In the genomic region with DNA sequence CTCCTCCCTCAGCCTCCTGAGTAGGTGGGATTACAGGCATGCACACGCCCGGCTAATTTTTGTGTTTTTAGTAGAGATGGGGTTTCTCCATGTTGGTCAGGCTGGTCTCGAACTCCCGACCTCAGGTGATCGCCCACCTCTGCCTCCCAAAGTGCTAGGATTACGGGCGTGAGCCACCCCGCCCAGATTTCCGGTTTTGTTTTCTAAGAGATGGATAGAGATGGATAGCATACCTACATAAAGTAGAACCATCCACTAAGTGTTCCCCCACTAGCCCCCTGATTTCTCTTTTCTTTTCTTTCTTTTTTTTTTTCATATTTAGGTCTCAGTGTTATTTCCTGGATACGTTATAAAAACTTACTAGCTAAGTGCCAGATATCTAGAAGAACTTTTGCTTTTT, we compare ENCODE assay signal across 2 cellular contexts.
TF ChIP-seq lines count a peak whose summit lies in the region.

No MANE protein-coding gene starts in this region.

TF ChIP-seq in SK-N-SH, 30 proteins besides CTCF, POLR2A, EP300 and RAD21 (continued from another document):
- TF ChIP-seq ZBTB33 (IDR thresholded peaks at IDR 0.05; ENCODE audit: borderline replicate concordance, low read depth) (no peak), MEF2A (IDR thresholded peaks at IDR 0.05; ENCODE audit: borderline replicate concordance, low read depth) (no peak), SMC3 (IDR thresholded peaks at IDR 0.05; ENCODE audit: low read depth, low read length) (no peak), FOSL2 (IDR thresholded peaks at IDR 0.05; ENCODE audit: borderline replicate concordance, low read depth) (no peak), USF1 (IDR thresholded peaks at IDR 0.05; ENCODE audit: borderline replicate concordance, low read depth) (no peak), NRF1 (IDR thresholded peaks at IDR 0.05; ENCODE audit: low read depth, low read length) (no peak), NFIC (IDR thresholded peaks at IDR 0.05; ENCODE audit: borderline replicate concordance) (no peak), REST (IDR thresholded peaks at IDR 0.05; ENCODE audit: low read depth, low read length) (no peak), EZH2phosphoT487 (IDR thresholded peaks at IDR 0.05; ENCODE audit: borderline replicate concordance, low read depth) (no peak), FOXM1 (IDR thresholded peaks at IDR 0.05; ENCODE audit: low read depth) (no peak), ELF1 (IDR thresholded peaks at IDR 0.05) (no peak)

TF ChIP-seq in SK-N-SH treated with all-trans-retinoic acid at 6 μM for 48 hours, 23 proteins besides CTCF, POLR2A, EP300 and RAD21 (continued from another document):
- TF ChIP-seq, protein P1, sequence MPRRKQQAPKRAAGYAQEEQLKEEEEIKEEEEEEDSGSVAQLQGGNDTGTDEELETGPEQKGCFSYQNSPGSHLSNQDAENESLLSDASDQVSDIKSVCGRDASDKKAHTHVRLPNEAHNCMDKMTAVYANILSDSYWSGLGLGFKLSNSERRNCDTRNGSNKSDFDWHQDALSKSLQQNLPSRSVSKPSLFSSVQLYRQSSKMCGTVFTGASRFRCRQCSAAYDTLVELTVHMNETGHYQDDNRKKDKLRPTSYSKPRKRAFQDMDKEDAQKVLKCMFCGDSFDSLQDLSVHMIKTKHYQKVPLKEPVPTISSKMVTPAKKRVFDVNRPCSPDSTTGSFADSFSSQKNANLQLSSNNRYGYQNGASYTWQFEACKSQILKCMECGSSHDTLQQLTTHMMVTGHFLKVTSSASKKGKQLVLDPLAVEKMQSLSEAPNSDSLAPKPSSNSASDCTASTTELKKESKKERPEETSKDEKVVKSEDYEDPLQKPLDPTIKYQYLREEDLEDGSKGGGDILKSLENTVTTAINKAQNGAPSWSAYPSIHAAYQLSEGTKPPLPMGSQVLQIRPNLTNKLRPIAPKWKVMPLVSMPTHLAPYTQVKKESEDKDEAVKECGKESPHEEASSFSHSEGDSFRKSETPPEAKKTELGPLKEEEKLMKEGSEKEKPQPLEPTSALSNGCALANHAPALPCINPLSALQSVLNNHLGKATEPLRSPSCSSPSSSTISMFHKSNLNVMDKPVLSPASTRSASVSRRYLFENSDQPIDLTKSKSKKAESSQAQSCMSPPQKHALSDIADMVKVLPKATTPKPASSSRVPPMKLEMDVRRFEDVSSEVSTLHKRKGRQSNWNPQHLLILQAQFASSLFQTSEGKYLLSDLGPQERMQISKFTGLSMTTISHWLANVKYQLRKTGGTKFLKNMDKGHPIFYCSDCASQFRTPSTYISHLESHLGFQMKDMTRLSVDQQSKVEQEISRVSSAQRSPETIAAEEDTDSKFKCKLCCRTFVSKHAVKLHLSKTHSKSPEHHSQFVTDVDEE (CRISPR knock-in tag; IDR thresholded peaks at IDR 0.05) = no peak
- TF ChIP-seq CSRNP3 (CRISPR knock-in tag; IDR thresholded peaks at IDR 0.05) (no peak), CSDC2 (CRISPR knock-in tag; IDR thresholded peaks at IDR 0.05) (no peak), PATZ1 (CRISPR knock-in tag; IDR thresholded peaks at IDR 0.05; ENCODE audit: borderline replicate concordance) (no peak), RARB (CRISPR knock-in tag; IDR thresholded peaks at IDR 0.05) (no peak), ZNF70 (CRISPR knock-in tag; IDR thresholded peaks at IDR 0.05) (no peak), ZNF8 (CRISPR knock-in tag; IDR thresholded peaks at IDR 0.05) (no peak), ARNTL (CRISPR knock-in tag; IDR thresholded peaks at IDR 0.05; ENCODE audit: borderline replicate concordance, low read depth) (no peak), ZFP30 (CRISPR knock-in tag; IDR thresholded peaks at IDR 0.05) (no peak), ZFP3 (CRISPR knock-in tag; IDR thresholded peaks at IDR 0.05) (no peak), SNAI2 (CRISPR knock-in tag; IDR thresholded peaks at IDR 0.05) (no peak), ZNF565 (CRISPR knock-in tag; conservative IDR thresholded peaks at IDR 0.05; ENCODE audit: low read depth) (no peak)
- TF ChIP-seq, protein P2, sequence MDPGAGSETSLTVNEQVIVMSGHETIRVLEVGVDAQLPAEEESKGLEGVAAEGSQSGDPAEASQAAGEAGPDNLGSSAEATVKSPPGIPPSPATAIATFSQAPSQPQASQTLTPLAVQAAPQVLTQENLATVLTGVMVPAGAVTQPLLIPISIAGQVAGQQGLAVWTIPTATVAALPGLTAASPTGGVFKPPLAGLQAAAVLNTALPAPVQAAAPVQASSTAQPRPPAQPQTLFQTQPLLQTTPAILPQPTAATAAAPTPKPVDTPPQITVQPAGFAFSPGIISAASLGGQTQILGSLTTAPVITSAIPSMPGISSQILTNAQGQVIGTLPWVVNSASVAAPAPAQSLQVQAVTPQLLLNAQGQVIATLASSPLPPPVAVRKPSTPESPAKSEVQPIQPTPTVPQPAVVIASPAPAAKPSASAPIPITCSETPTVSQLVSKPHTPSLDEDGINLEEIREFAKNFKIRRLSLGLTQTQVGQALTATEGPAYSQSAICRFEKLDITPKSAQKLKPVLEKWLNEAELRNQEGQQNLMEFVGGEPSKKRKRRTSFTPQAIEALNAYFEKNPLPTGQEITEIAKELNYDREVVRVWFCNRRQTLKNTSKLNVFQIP (CRISPR knock-in tag; IDR thresholded peaks at IDR 0.05; ENCODE audit: borderline replicate concordance, low read depth) = no peak
